In genomic region chr20:39132093-39132492, GRCh38 we compare ENCODE assay signal across 29 cellular contexts.
"Had no signal": no experiment of that assay in that cellular context is flagged by ENCODE, and none has a peak within 500 bp of the region (broad histone marks: within the 10 kb centered on the region; RNA-seq: fewer than 3 reads in every experiment).

No MANE protein-coding gene starts in this region.

- H3K4me1 ChIP-seq: stomach, suprapubic skin, testis, thyroid gland, tibial artery, tibial nerve, transverse colon, upper lobe of left lung, upper lobe of right lung, uterus, vagina had no signal

- FAIRE-seq: urothelium cell line had no signal

- H3K36me3 Mint-ChIP-seq: stimulated activated effector memory CD8-positive, alpha-beta T cell treated with anti-CD3 and anti-CD28 coated beads, Interleukin-12 subunit alpha, Interleukin-12 subunit beta, amount 100 ng/mL, for 72 hours; stimulated activated memory B cell treated with anti-CD40 and anti-IgM and Interleukin-4, amounts not matched to agents 10 μg/mL and 1 μg/mL and 100 μg/mL, for 72 hours; stimulated activated naive B cell treated with anti-CD40 and anti-IgM and Interleukin-4, amounts not matched to agents 10 μg/mL and 1 μg/mL and 100 μg/mL, for 72 hours; type B pancreatic cell had no signal

- ATAC-seq: stimulated activated effector memory CD8-positive, alpha-beta T cell treated with anti-CD3 and anti-CD28 coated beads, Interleukin-12 subunit alpha, Interleukin-12 subunit beta, amount 100 ng/mL, for 72 hours; stimulated activated memory B cell treated with anti-CD40 and anti-IgM and Interleukin-4, amounts not matched to agents 10 μg/mL and 1 μg/mL and 100 μg/mL, for 72 hours; stimulated activated naive B cell treated with anti-CD40 and anti-IgM and Interleukin-4, amounts not matched to agents 10 μg/mL and 1 μg/mL and 100 μg/mL, for 72 hours; stimulated activated naive CD8-positive, alpha-beta T cell treated with anti-CD3 and anti-CD28 coated beads, Interleukin-15, amount 100 ng/mL, for 72 hours; stimulated activated naive CD8-positive, alpha-beta T cell treated with anti-CD3 and anti-CD28 coated beads, Interleukin-15, Interleukin-2, amounts not matched to agents 100 U/mL and 50 U/mL, for 24 hours; upper lobe of right lung had no signal

- H3K27me3 ChIP-seq: stomach, suprapubic skin, testis, thyroid gland, tibial artery, tibial nerve, transverse colon, upper lobe of left lung, upper lobe of right lung, uterus, vagina had no signal

- H3K4me3 ChIP-seq: stomach, suprapubic skin, testis, thoracic aorta, thyroid gland, tibial artery, tibial nerve, transverse colon, upper lobe of left lung, upper lobe of right lung, uterus, vagina had no signal

- H3K27ac ChIP-seq: stomach, suprapubic skin, testis, thoracic aorta, thyroid gland, tibial artery, tibial nerve, transverse colon, upper lobe of left lung, upper lobe of right lung, uterus, vagina had no signal

- H3K9me3 ChIP-seq: stomach, suprapubic skin, testis, thoracic aorta, thyroid gland, tibial artery, tibial nerve, transverse colon, upper lobe of left lung, upper lobe of right lung, uterus, vagina had no signal

- H3K27ac Mint-ChIP-seq: stimulated activated effector memory CD8-positive, alpha-beta T cell treated with anti-CD3 and anti-CD28 coated beads, Interleukin-12 subunit alpha, Interleukin-12 subunit beta, amount 100 ng/mL, for 72 hours; stimulated activated memory B cell treated with anti-CD40 and anti-IgM and Interleukin-4, amounts not matched to agents 10 μg/mL and 1 μg/mL and 100 μg/mL, for 72 hours; stimulated activated naive B cell treated with anti-CD40 and anti-IgM and Interleukin-4, amounts not matched to agents 10 μg/mL and 1 μg/mL and 100 μg/mL, for 72 hours; stimulated activated naive CD8-positive, alpha-beta T cell treated with anti-CD3 and anti-CD28 coated beads, Interleukin-15, amount 100 ng/mL, for 72 hours; stimulated activated naive CD8-positive, alpha-beta T cell treated with anti-CD3 and anti-CD28 coated beads, Interleukin-15, Interleukin-2, amounts not matched to agents 100 ng/mL and 50 ng/mL, for 24 hours; type B pancreatic cell had no signal

- H3K27me3 Mint-ChIP-seq: stimulated activated naive CD8-positive, alpha-beta T cell treated with anti-CD3 and anti-CD28 coated beads, Interleukin-15, Interleukin-2, amounts not matched to agents 100 ng/mL and 50 ng/mL, for 24 hours had no signal

- H3K9me3 Mint-ChIP-seq: stimulated activated effector memory CD8-positive, alpha-beta T cell treated with anti-CD3 and anti-CD28 coated beads, Interleukin-12 subunit alpha, Interleukin-12 subunit beta, amount 100 ng/mL, for 72 hours; stimulated activated memory B cell treated with anti-CD40 and anti-IgM and Interleukin-4, amounts not matched to agents 10 μg/mL and 1 μg/mL and 100 μg/mL, for 72 hours; stimulated activated naive B cell treated with anti-CD40 and anti-IgM and Interleukin-4, amounts not matched to agents 10 μg/mL and 1 μg/mL and 100 μg/mL, for 72 hours; stimulated activated naive CD8-positive, alpha-beta T cell treated with anti-CD3 and anti-CD28 coated beads, Interleukin-15, amount 100 ng/mL, for 72 hours; stimulated activated naive CD8-positive, alpha-beta T cell treated with anti-CD3 and anti-CD28 coated beads, Interleukin-15, Interleukin-2, amounts not matched to agents 100 ng/mL and 50 ng/mL, for 24 hours; type B pancreatic cell had no signal

- H3K4me1 Mint-ChIP-seq: stimulated activated effector memory CD8-positive, alpha-beta T cell treated with anti-CD3 and anti-CD28 coated beads, Interleukin-12 subunit alpha, Interleukin-12 subunit beta, amount 100 ng/mL, for 72 hours; stimulated activated memory B cell treated with anti-CD40 and anti-IgM and Interleukin-4, amounts not matched to agents 10 μg/mL and 1 μg/mL and 100 μg/mL, for 72 hours; stimulated activated naive B cell treated with anti-CD40 and anti-IgM and Interleukin-4, amounts not matched to agents 10 μg/mL and 1 μg/mL and 100 μg/mL, for 72 hours; stimulated activated naive CD8-positive, alpha-beta T cell treated with anti-CD3 and anti-CD28 coated beads, Interleukin-15, amount 100 ng/mL, for 72 hours had no signal

- H3K4me3 Mint-ChIP-seq: stimulated activated effector memory CD8-positive, alpha-beta T cell treated with anti-CD3 and anti-CD28 coated beads, Interleukin-12 subunit alpha, Interleukin-12 subunit beta, amount 100 ng/mL, for 72 hours; stimulated activated memory B cell treated with anti-CD40 and anti-IgM and Interleukin-4, amounts not matched to agents 10 μg/mL and 1 μg/mL and 100 μg/mL, for 72 hours; stimulated activated naive B cell treated with anti-CD40 and anti-IgM and Interleukin-4, amounts not matched to agents 10 μg/mL and 1 μg/mL and 100 μg/mL, for 72 hours; stimulated activated naive CD8-positive, alpha-beta T cell treated with anti-CD3 and anti-CD28 coated beads, Interleukin-15, amount 100 ng/mL, for 72 hours; stimulated activated naive CD8-positive, alpha-beta T cell treated with anti-CD3 and anti-CD28 coated beads, Interleukin-15, Interleukin-2, amounts not matched to agents 100 ng/mL and 50 ng/mL, for 24 hours; type B pancreatic cell had no signal

- DNase-seq: stimulated activated CD4-positive, alpha-beta T cell treated with anti-CD3 and anti-CD28 coated beads, Interleukin-2, amount 100 ng/mL, for 48 hours; stimulated activated CD4-positive, alpha-beta T cell treated with anti-CD3 and anti-CD28 coated beads, Interleukin-4, amount 100 ng/mL, for 1 hour; stimulated activated CD4-positive, alpha-beta T cell treated with anti-CD3 and anti-CD28 coated beads, Interleukin-4, amount 100 ng/mL, for 24 hours; stimulated activated CD4-positive, alpha-beta T cell treated with anti-CD3 and anti-CD28 coated beads, Interleukin-4, amount 100 ng/mL, for 4 hours; stimulated activated CD8-positive, alpha-beta memory T cell treated with anti-CD3 and anti-CD28 coated beads, Interleukin-4, amount 100 ng/mL, for 48 hours; stimulated activated naive B cell treated with anti-CD40 and anti-IgM and Interleukin-4, amounts not matched to agents 10 μg/mL and 1 μg/mL and 100 μg/mL, for 72 hours; stimulated activated naive CD4-positive, alpha-beta T cell; stimulated activated naive CD4-positive, alpha-beta T cell treated with Interleukin-2 at 50 U/mL for 16 hours; stimulated activated naive CD8-positive, alpha-beta T cell treated with anti-CD3 and anti-CD28 coated beads, Interleukin-15, amount 100 ng/mL, for 72 hours; stimulated activated naive CD8-positive, alpha-beta T cell treated with anti-CD3 and anti-CD28 coated beads, Interleukin-15, Interleukin-2, amounts not matched to agents 100 U/mL and 50 U/mL, for 24 hours; stomach; substantia nigra; testis; thyroid gland; tibial artery; transverse colon; trophoblast cell; upper lobe of left lung; upper lobe of right lung; uterus had no signal

- H3K36me3 ChIP-seq: stomach, suprapubic skin, thoracic aorta, thyroid gland, tibial artery, tibial nerve, transverse colon, upper lobe of left lung, upper lobe of right lung, uterus, vagina had no signal
